Comparison of ENCODE assay signal across 1 cellular context in genomic region chr6:1389791-1390070, GRCh38.
TF ChIP-seq lines count a peak whose summit lies in the region.

No MANE protein-coding gene starts in this region.

TF ChIP-seq in HepG2, 621 proteins besides CTCF, POLR2A, EP300 and RAD21 (continued from another document):
- TF ChIP-seq, protein P1, sequence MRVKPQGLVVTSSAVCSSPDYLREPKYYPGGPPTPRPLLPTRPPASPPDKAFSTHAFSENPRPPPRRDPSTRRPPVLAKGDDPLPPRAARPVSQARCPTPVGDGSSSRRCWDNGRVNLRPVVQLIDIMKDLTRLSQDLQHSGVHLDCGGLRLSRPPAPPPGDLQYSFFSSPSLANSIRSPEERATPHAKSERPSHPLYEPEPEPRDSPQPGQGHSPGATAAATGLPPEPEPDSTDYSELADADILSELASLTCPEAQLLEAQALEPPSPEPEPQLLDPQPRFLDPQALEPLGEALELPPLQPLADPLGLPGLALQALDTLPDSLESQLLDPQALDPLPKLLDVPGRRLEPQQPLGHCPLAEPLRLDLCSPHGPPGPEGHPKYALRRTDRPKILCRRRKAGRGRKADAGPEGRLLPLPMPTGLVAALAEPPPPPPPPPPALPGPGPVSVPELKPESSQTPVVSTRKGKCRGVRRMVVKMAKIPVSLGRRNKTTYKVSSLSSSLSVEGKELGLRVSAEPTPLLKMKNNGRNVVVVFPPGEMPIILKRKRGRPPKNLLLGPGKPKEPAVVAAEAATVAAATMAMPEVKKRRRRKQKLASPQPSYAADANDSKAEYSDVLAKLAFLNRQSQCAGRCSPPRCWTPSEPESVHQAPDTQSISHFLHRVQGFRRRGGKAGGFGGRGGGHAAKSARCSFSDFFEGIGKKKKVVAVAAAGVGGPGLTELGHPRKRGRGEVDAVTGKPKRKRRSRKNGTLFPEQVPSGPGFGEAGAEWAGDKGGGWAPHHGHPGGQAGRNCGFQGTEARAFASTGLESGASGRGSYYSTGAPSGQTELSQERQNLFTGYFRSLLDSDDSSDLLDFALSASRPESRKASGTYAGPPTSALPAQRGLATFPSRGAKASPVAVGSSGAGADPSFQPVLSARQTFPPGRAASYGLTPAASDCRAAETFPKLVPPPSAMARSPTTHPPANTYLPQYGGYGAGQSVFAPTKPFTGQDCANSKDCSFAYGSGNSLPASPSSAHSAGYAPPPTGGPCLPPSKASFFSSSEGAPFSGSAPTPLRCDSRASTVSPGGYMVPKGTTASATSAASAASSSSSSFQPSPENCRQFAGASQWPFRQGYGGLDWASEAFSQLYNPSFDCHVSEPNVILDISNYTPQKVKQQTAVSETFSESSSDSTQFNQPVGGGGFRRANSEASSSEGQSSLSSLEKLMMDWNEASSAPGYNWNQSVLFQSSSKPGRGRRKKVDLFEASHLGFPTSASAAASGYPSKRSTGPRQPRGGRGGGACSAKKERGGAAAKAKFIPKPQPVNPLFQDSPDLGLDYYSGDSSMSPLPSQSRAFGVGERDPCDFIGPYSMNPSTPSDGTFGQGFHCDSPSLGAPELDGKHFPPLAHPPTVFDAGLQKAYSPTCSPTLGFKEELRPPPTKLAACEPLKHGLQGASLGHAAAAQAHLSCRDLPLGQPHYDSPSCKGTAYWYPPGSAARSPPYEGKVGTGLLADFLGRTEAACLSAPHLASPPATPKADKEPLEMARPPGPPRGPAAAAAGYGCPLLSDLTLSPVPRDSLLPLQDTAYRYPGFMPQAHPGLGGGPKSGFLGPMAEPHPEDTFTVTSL (CRISPR knock-in tag; IDR thresholded peaks at IDR 0.05; ENCODE audit: borderline replicate concordance), result no peak
